In genomic region chr19:46850228-46851203, GRCh38 we compare ENCODE assay signal across 8 cellular contexts. TPM values are rescaled to one million over a fixed set of nuclear protein-coding genes. Genes with fewer than 3 reads are reported as not detected.
DNase-seq lines count a peak whose midpoint lies in the region; ATAC-seq and TF ChIP-seq lines count a peak whose summit lies in the region.

Gene AP2S1 (minus strand): TSS chr19:46850846. CDS start chr19:46850766, 80 bp downstream.

- peak within 1 kb of the TSS; percentile 82 for H3K27ac ChIP-seq in cardiac muscle cell
- peak within 1 kb of the TSS; percentile 45 for H3K27ac ChIP-seq in parathyroid adenoma
- H3K27ac ChIP-seq in tibial nerve, result peak within 1 kb of the TSS; percentile 73 to 93 (median 85)

- peak; percentile 95 for ATAC-seq in HG02798 (IDR thresholded peaks at IDR 0.05; ENCODE audit: poor library complexity, unreplicated experiment)

- peak within 1 kb of the TSS; percentile 74 for H2AFZ ChIP-seq in parathyroid adenoma

- H3K79me2 ChIP-seq in parathyroid adenoma, result peaks cover 7% of the 10 kb centered on the region

- peak; percentile 81 to 89 for TF ChIP-seq EP300 in tibial nerve (IDR thresholded peaks at IDR 0.05)

- H3K9me3 ChIP-seq in adipocyte (ENCODE audit: control insufficient read depth, low read length) (no peaks in the 10 kb centered on the region), cardiac muscle cell (ENCODE audit: low read depth) (no peaks in the 10 kb centered on the region), parathyroid adenoma (ENCODE audit: control insufficient read depth, low read length) (no peaks in the 10 kb centered on the region), tibial nerve (no peaks in the 10 kb centered on the region)

- peak within 1 kb of the TSS; percentile 81 for H3K4me2 ChIP-seq in parathyroid adenoma (ENCODE audit: low read length)

- peak within 1 kb of the TSS; percentile 89 for H3K4me3 ChIP-seq in GM12875 (ENCODE audit: low read depth, low read length)
- peak within 1 kb of the TSS; percentile 95 for H3K4me3 ChIP-seq in adipocyte (ENCODE audit: low read length)
- H3K4me3 ChIP-seq in cardiac muscle cell, result peak within 1 kb of the TSS; percentile 78
- H3K4me3 ChIP-seq in parathyroid adenoma (ENCODE audit: low read depth, low read length), result peak within 1 kb of the TSS; percentile 91
- peak within 1 kb of the TSS; percentile 68 to 98 (median 78) for H3K4me3 ChIP-seq in tibial nerve

- 1% methylated on average over 47 to 48 of the region's 53 CpGs for WGBS in tibial nerve, 2 donors

- H3K27me3 ChIP-seq in adipocyte (replicated peaks; ENCODE audit: control insufficient read depth, insufficient read depth, low read length) (no peaks in the 10 kb centered on the region), cardiac muscle cell (no peaks in the 10 kb centered on the region), parathyroid adenoma (ENCODE audit: control insufficient read depth, insufficient read depth, low read length) (no peaks in the 10 kb centered on the region), tibial nerve (no peaks in the 10 kb centered on the region)

- peaks cover 10% of the 10 kb centered on the region for H3K4me1 ChIP-seq in adipocyte (ENCODE audit: control insufficient read depth, insufficient read depth, low read length)
- H3K4me1 ChIP-seq in cardiac muscle cell (ENCODE audit: low read depth), result peaks cover 7% of the 10 kb centered on the region
- peaks cover 7% of the 10 kb centered on the region for H3K4me1 ChIP-seq in parathyroid adenoma
- H3K4me1 ChIP-seq in tibial nerve, result peaks cover 0 to 33% (median 12%) of the 10 kb centered on the region in 4 donors

- TF ChIP-seq CTCF in GM12875 (IDR thresholded peaks at IDR 0.05; ENCODE audit: borderline replicate concordance, insufficient read depth, low read depth, low read length), result no peak
- TF ChIP-seq CTCF in cardiac muscle cell (IDR thresholded peaks at IDR 0.05; ENCODE audit: low read depth, low read length), result no peak
- no peak for TF ChIP-seq CTCF in parathyroid adenoma (IDR thresholded peaks at IDR 0.05)
- peak in 2 of 5 experiments; percentile 10 to 29 for TF ChIP-seq CTCF in tibial nerve (IDR thresholded peaks at IDR 0.05)

- peak; percentile 50 to 78 for TF ChIP-seq POLR2A in tibial nerve (IDR thresholded peaks at IDR 0.05)

- peak within 1 kb of the TSS; percentile 95 for H3K9ac ChIP-seq in adipocyte (ENCODE audit: low read length)
- peak within 1 kb of the TSS; percentile 15 for H3K9ac ChIP-seq in parathyroid adenoma

- DNase-seq in NCI-H1436 (lab: John Stamatoyannopoulos, UW) (peak; percentile 97), T follicular helper cell (ENCODE audit: low read depth) (peak; percentile 91), adipocyte (ENCODE audit: low read depth) (peak; percentile 99), cardiac muscle cell (ENCODE audit: low read depth in 1 of 2, low spot score in 1 of 2) (peak; percentile 97 to 100), tibial nerve (ENCODE audit: low spot score in 2 of 2) (peak; percentile 91 to 99)

- H3K36me3 ChIP-seq in adipocyte (ENCODE audit: control insufficient read depth, insufficient read depth, low read length, severe bottlenecking) (peaks cover 11% of the 10 kb centered on the region), cardiac muscle cell (no peaks in the 10 kb centered on the region), parathyroid adenoma (ENCODE audit: control insufficient read depth, insufficient read depth, low read length) (no peaks in the 10 kb centered on the region), tibial nerve (peaks cover 0 to 17% (median 0%) of the 10 kb centered on the region in 3 donors)

RNA-seq across cellular contexts. Expression of gene AP2S1, which starts in this region (rescaled TPM):
- total RNA-seq in cardiac muscle cell (76.5 and 139 TPM in 2 replicates), tibial nerve (100 to 1,000 TPM in 1 of 4 donors, 10 to 100 TPM in 3; 32.1 to 108 (median 64.6) TPM)
- 206 and 260 TPM in 2 replicates for polyA plus RNA-seq in cardiac muscle cell

Comparison
In these comparisons a context has a peak if more than half of its experiments do, and no peak if none do; other contexts are left out.
1. Peak in every context shown above with its lines: DNase-seq, ATAC-seq, H3K4me3 ChIP-seq and H3K27ac ChIP-seq.